18 cellular contexts compared by ENCODE assay signal in genomic region chr7:116691664-116692063, GRCh38. TPM values are rescaled to one million over a fixed set of nuclear protein-coding genes. Genes with fewer than 3 reads are reported as not detected.
DNase-seq lines count a peak whose midpoint lies in the region; ATAC-seq and TF ChIP-seq lines count a peak whose summit lies in the region.
"Had no signal": no experiment of that assay in that cellular context is flagged by ENCODE, and none has a peak within 500 bp of the region (broad histone marks: within the 10 kb centered on the region; RNA-seq: fewer than 3 reads in every experiment).

No MANE protein-coding gene starts in this region.

- 18% methylated on average over 3 of the region's 3 CpGs for WGBS in right lobe of liver (ENCODE audit: insufficient coverage, low coverage, low lambda C conversion rate, missing lambda C conversion rate)
- 87 to 89% methylated on average over 3 of the region's 3 CpGs for WGBS in sigmoid colon, 2 donors

- H3K27me3 Mint-ChIP-seq in CD14-positive monocyte (ENCODE audit: low read depth in 3 of 3) = peaks cover 2 to 4% (median 4%) of the 10 kb centered on the region in 3 donors

- no peaks in the 10 kb centered on the region for H3K27me3 ChIP-seq in right lobe of liver
- no peaks in the 10 kb centered on the region for H3K27me3 ChIP-seq in sigmoid colon
- H3K27me3 ChIP-seq: adrenal gland, uterus had no signal

- H3K36me3 ChIP-seq in right lobe of liver = no peaks in the 10 kb centered on the region
- H3K36me3 ChIP-seq in sigmoid colon = no peaks in the 10 kb centered on the region
- H3K36me3 ChIP-seq: adrenal gland, uterus had no signal

- H3K9me3 Mint-ChIP-seq in CD14-positive monocyte = peaks cover 0 to 2% (median 0%) of the 10 kb centered on the region in 7 donors
- H3K9me3 Mint-ChIP-seq: activated T-helper 17 cell treated with anti-CD3 and anti-CD28 coated beads, Interleukin-2, amount 50 U/mL, for 72 hours; stimulated activated naive CD8-positive, alpha-beta T cell treated with anti-CD3 and anti-CD28 coated beads, Interleukin-15, Interleukin-2, amounts not matched to agents 100 ng/mL and 50 ng/mL, for 24 hours had no signal

- CTCF ChIA-PET in GM10248 (lab: Yijun Ruan, JAX) = no interaction called here

- no peak for TF ChIP-seq EP300 in sigmoid colon (IDR thresholded peaks at IDR 0.05)

- H3K9me3 ChIP-seq in right lobe of liver (no peaks in the 10 kb centered on the region), sigmoid colon (no peaks in the 10 kb centered on the region)
- H3K9me3 ChIP-seq: adrenal gland, mucosa of descending colon, uterus had no signal

- no peak overlapping the region for H3K4me3 ChIP-seq in cardiac fibroblast (replicated peaks in 1 of 2; ENCODE audit: low read depth in 2 of 2, low read length in 2 of 2)
- no peak overlapping the region for H3K4me3 ChIP-seq in right lobe of liver
- no peak overlapping the region for H3K4me3 ChIP-seq in sigmoid colon
- H3K4me3 ChIP-seq: adrenal gland, coronary artery, mucosa of descending colon, uterus had no signal

- POLR2A ChIA-PET in GM10248 (lab: Yijun Ruan, JAX) = no interaction called here

- H3K4me1 ChIP-seq in right lobe of liver (peaks cover 0 to 28% (median 7%) of the 10 kb centered on the region in 4 donors), sigmoid colon (peaks cover 0 to 8% (median 5%) of the 10 kb centered on the region in 4 donors)
- H3K4me1 ChIP-seq: adrenal gland, uterus had no signal

- ATAC-seq in right lobe of liver = peak; percentile 66 to 83 (median 72)
- ATAC-seq: activated T-helper 17 cell treated with anti-CD3 and anti-CD28 coated beads, Interleukin-2, amount 50 U/mL, for 72 hours; mucosa of descending colon had no signal

- no peaks in the 10 kb centered on the region for H3K36me3 Mint-ChIP-seq in CD14-positive monocyte

- DNase-seq in CD14-positive monocyte (ENCODE audit: low spot score) (no peak), M059J (ENCODE audit: low read depth) (peak; percentile 87), cardiac fibroblast (ENCODE audit: low read depth in 2 of 2) (peak; percentile 22 to 84), right lobe of liver (peak in 1 of 3 donors; percentile 50), sigmoid colon (no peak), GM10248 (ENCODE audit: extremely low spot score) (no peak), COR-L47 (lab: John Stamatoyannopoulos, UW) (no peak), NCI-H2029 (lab: John Stamatoyannopoulos, UW) (no peak)
- DNase-seq: adrenal gland, mucosa of descending colon, NCI-H2029 treated with DMSO at 0.1 percent for 48 hours, NCI-H526, nucleus accumbens, RPMI8226, uterus had no signal

- peak overlapping the region in 4 of 7 donors; percentile 21 to 86 (median 79) for H3K27ac Mint-ChIP-seq in CD14-positive monocyte
- H3K27ac Mint-ChIP-seq: activated T-helper 17 cell treated with anti-CD3 and anti-CD28 coated beads, Interleukin-2, amount 50 U/mL, for 72 hours; stimulated activated naive CD8-positive, alpha-beta T cell treated with anti-CD3 and anti-CD28 coated beads, Interleukin-15, Interleukin-2, amounts not matched to agents 100 ng/mL and 50 ng/mL, for 24 hours had no signal

- no peak for TF ChIP-seq CTCF in CD14-positive monocyte (IDR thresholded peaks at IDR 0.05)
- no peak for TF ChIP-seq CTCF in cardiac fibroblast (IDR thresholded peaks at IDR 0.05; ENCODE audit: low read depth, low read length)
- no peak for TF ChIP-seq CTCF in right lobe of liver (IDR thresholded peaks at IDR 0.05)
- TF ChIP-seq CTCF in sigmoid colon (IDR thresholded peaks at IDR 0.05) = no peak
- TF ChIP-seq CTCF in GM10248 (IDR thresholded peaks at IDR 0.05; ENCODE audit: control extremely low read depth, extremely low read depth, low read depth, missing control alignments) = no peak

- H3K27ac ChIP-seq in right lobe of liver (peak overlapping the region in 2 of 3 donors; percentile 4 to 6), sigmoid colon (no peak overlapping the region)
- H3K27ac ChIP-seq: adrenal gland, coronary artery, uterus had no signal

- TF ChIP-seq POLR2A in right lobe of liver (IDR thresholded peaks at IDR 0.05) = no peak
- TF ChIP-seq POLR2A in sigmoid colon (IDR thresholded peaks at IDR 0.05) = no peak

- peaks cover 26% of the 10 kb centered on the region for H3K4me1 Mint-ChIP-seq in CD14-positive monocyte
- H3K4me1 Mint-ChIP-seq: activated T-helper 17 cell treated with anti-CD3 and anti-CD28 coated beads, Interleukin-2, amount 50 U/mL, for 72 hours had no signal

- intact Hi-C loops in CD14-positive monocyte (cut with micrococcal nuclease) (no loop called here), right lobe of liver (cut with DNase I) (no loop called here), sigmoid colon (cut with DNase I) (no loop called here)

- H3K4me3 Mint-ChIP-seq in CD14-positive monocyte = no peak overlapping the region
- H3K4me3 Mint-ChIP-seq: activated T-helper 17 cell treated with anti-CD3 and anti-CD28 coated beads, Interleukin-2, amount 50 U/mL, for 72 hours; stimulated activated naive CD8-positive, alpha-beta T cell treated with anti-CD3 and anti-CD28 coated beads, Interleukin-15, Interleukin-2, amounts not matched to agents 100 ng/mL and 50 ng/mL, for 24 hours had no signal

RNA-seq across cellular contexts. Expression of gene MET, which starts 19.7 kb away (rescaled TPM):
- polyA plus RNA-seq in CD14-positive monocyte (not detected), sigmoid colon (10 to 100 TPM in 1 of 3 donors, 1 to 10 TPM in 2; 1.2 to 10.5 (median 1.8) TPM)
- total RNA-seq in M059J (2014; rRNA removed; shearing (Covaris generic)) = 131 and 199 TPM in 2 replicates
- total RNA-seq in right lobe of liver (10 to 100 TPM; 32.9 to 45.2 (median 37.2) TPM), sigmoid colon (10 to 100 TPM; 15.9 to 21.6 (median 18.6) TPM)

Comparison
In these comparisons a context has a peak if more than half of its experiments do, and no peak if none do; other contexts are left out.
1. DNase-seq: peak in M059J (single experiment) and cardiac fibroblast (2 of 2); none in CD14-positive monocyte (single experiment), sigmoid colon (single experiment), GM10248 (single experiment), COR-L47 (single experiment) and NCI-H2029 (single experiment).
2. H3K27ac ChIP-seq: peak in right lobe of liver (2 of 3); none in sigmoid colon (0 of 4).